ENCODE assay signal across 10 cellular contexts in genomic region chr6:131597448-131597847, GRCh38. TPM values are rescaled to one million over a fixed set of nuclear protein-coding genes. Genes with fewer than 3 reads are reported as not detected.
A peak's percentile ranks its signal among the peaks of the same experiment; 100 is the strongest.
DNase-seq lines count a peak whose midpoint lies in the region; ATAC-seq, FAIRE-seq and TF ChIP-seq lines count a peak whose summit lies in the region.
"Had no signal": no experiment of that assay in that cellular context is flagged by ENCODE, and none has a peak within 500 bp of the region (broad histone marks: within the 10 kb centered on the region; RNA-seq: fewer than 3 reads in every experiment).

No MANE protein-coding gene starts in this region.

- no peaks in the 10 kb centered on the region for H3K27me3 ChIP-seq in PC-3 (ENCODE audit: low read length)

- H2AFZ ChIP-seq in PC-3 (ENCODE audit: low read length): no peak overlapping the region

- H4K20me1 ChIP-seq in PC-3 (ENCODE audit: low read length): no peaks in the 10 kb centered on the region

- H3K36me3 Mint-ChIP-seq in natural killer cell: peaks cover 19% of the 10 kb centered on the region
- peaks cover 29% of the 10 kb centered on the region for H3K36me3 Mint-ChIP-seq in natural killer cell treated with Interleukin-12 subunit alpha and Interleukin-12 subunit beta and Interleukin-15 and Interleukin-18, amount 100 ng/mL, for 72 hours

- H3F3A ChIP-seq in PC-3 (ENCODE audit: low read length, unreplicated experiment): no peaks in the 10 kb centered on the region

- H3K4me3 ChIP-seq in PC-3 (ENCODE audit: low read length): no peak overlapping the region
- H3K4me3 ChIP-seq in fibroblast of mammary gland (ENCODE audit: control insufficient read depth, low read depth, low read length): no peak overlapping the region

- no peaks in the 10 kb centered on the region for H3K4me1 Mint-ChIP-seq in natural killer cell
- H3K4me1 Mint-ChIP-seq in natural killer cell treated with Interleukin-12 subunit alpha and Interleukin-12 subunit beta and Interleukin-15 and Interleukin-18, amount 100 ng/mL, for 72 hours (ENCODE audit: low read depth in 2 of 2): no peaks in the 10 kb centered on the region

- H3K9me3 ChIP-seq in PC-3 (ENCODE audit: low read length): no peaks in the 10 kb centered on the region

- peak in 2 of 3 donors; percentile 58 to 61 for ATAC-seq in natural killer cell
- no peak for ATAC-seq in natural killer cell treated with Interleukin-12 subunit alpha and Interleukin-12 subunit beta and Interleukin-15 and Interleukin-18, amount 100 ng/mL, for 72 hours
- no peak for ATAC-seq in PC-3
- ATAC-seq in GM21723 (IDR thresholded peaks at IDR 0.05; ENCODE audit: unreplicated experiment): no peak

- no peaks in the 10 kb centered on the region for H3K4me1 ChIP-seq in PC-3 (ENCODE audit: insufficient read depth, low read length)

- no peak overlapping the region for H3K27ac Mint-ChIP-seq in natural killer cell
- H3K27ac Mint-ChIP-seq in natural killer cell treated with Interleukin-12 subunit alpha and Interleukin-12 subunit beta and Interleukin-15 and Interleukin-18, amount 100 ng/mL, for 72 hours: no peak overlapping the region

- H3K27ac ChIP-seq in PC-3 (ENCODE audit: low read length): no peak overlapping the region

- no peaks in the 10 kb centered on the region for H3K27me3 Mint-ChIP-seq in natural killer cell (ENCODE audit: low read depth in 2 of 2)
- no peaks in the 10 kb centered on the region for H3K27me3 Mint-ChIP-seq in natural killer cell treated with Interleukin-12 subunit alpha and Interleukin-12 subunit beta and Interleukin-15 and Interleukin-18, amount 100 ng/mL, for 72 hours

- CTCF ChIA-PET in PC-3 (lab: Charles Lee): no interaction called here

- no peak for FAIRE-seq in urothelium cell line (lab: Jason Lieb, UNC)

- DNase-seq in natural killer cell (no peak), PC-3 (peak; percentile 4), fibroblast of mammary gland (ENCODE audit: low read depth) (peak; percentile 5), urothelium cell line (ENCODE audit: low spot score) (peak; percentile 4), NCI-H1105 treated with DMSO at 0.1 percent for 48 hours (lab: John Stamatoyannopoulos, UW) (no peak), activated T-cell treated with anti-CD3 and anti-CD28 coated beads for 4 hours (no peak)
- no peak for DNase-seq in natural killer cell treated with Interleukin-12 subunit alpha and Interleukin-12 subunit beta and Interleukin-15 and Interleukin-18, amount 100 ng/mL, for 72 hours (ENCODE audit: low spot score)
- DNase-seq: Right ventricle myocardium superior had no signal

- H3K9me3 Mint-ChIP-seq in natural killer cell: no peaks in the 10 kb centered on the region
- H3K9me3 Mint-ChIP-seq in natural killer cell treated with Interleukin-12 subunit alpha and Interleukin-12 subunit beta and Interleukin-15 and Interleukin-18, amount 100 ng/mL, for 72 hours: no peaks in the 10 kb centered on the region

- POLR2A ChIA-PET in PC-3 (lab: Charles Lee; ENCODE audit: unreplicated experiment): no interaction called here

- H3K79me2 ChIP-seq in PC-3 (ENCODE audit: low read length): no peaks in the 10 kb centered on the region

- H3K9ac ChIP-seq in PC-3 (ENCODE audit: low read length): no peak overlapping the region

- H3K36me3 ChIP-seq in PC-3 (ENCODE audit: low read depth, low read length): peaks cover 43% of the 10 kb centered on the region

- BruUV-seq in PC-3 (replicated peaks; lab: Mats Ljungman, UMichigan): no TSS peak

- no peak overlapping the region for H3K4me2 ChIP-seq in PC-3 (ENCODE audit: low read length)

- intact Hi-C loops in natural killer cell (cut with micrococcal nuclease): loop anchor here (1.0 kb wide), 2 partner anchors 398 to 712 kb away; no protein-coding TSS in a partner anchor
- intact Hi-C loops in PC-3 (cut with micrococcal nuclease): no loop called here

- H3K9me2 ChIP-seq in PC-3 (replicated peaks; ENCODE audit: low read length): no peaks in the 10 kb centered on the region

- no peak overlapping the region for H3K4me3 Mint-ChIP-seq in natural killer cell
- H3K4me3 Mint-ChIP-seq in natural killer cell treated with Interleukin-12 subunit alpha and Interleukin-12 subunit beta and Interleukin-15 and Interleukin-18, amount 100 ng/mL, for 72 hours: no peak overlapping the region

- TF ChIP-seq CTCF in natural killer cell (IDR thresholded peaks at IDR 0.05) (peak; percentile 33), PC-3 (conservative IDR thresholded peaks at IDR 0.05; ENCODE audit: low read depth, low read length) (peak; percentile 42; the same call in 1 of the 2 replicates), fibroblast of mammary gland (conservative IDR thresholded peaks at IDR 0.05; ENCODE audit: control insufficient read depth, insufficient read depth, low read depth, low read length) (peak; percentile 24)

RNA-seq across cellular contexts. Expression of gene ARG1, which starts 24.4 kb away (rescaled TPM):
- total RNA-seq in natural killer cell (not detected), PC-3 (2014; rRNA removed) (not detected in 2 replicates)
- total RNA-seq in natural killer cell treated with Interleukin-12 subunit alpha and Interleukin-12 subunit beta and Interleukin-15 and Interleukin-18, amount 100 ng/mL, for 72 hours: not detected
- total RNA-seq: myocyte, Right ventricle myocardium superior had no signal

RNA-seq across cellular contexts. Expression of gene MED23, which starts 30.6 kb away (rescaled TPM):
- total RNA-seq in natural killer cell: 10 to 100 TPM; 63.8 to 71.2 (median 67.4) TPM
- 10 to 100 TPM; 37.4 to 44.5 TPM for total RNA-seq in natural killer cell treated with Interleukin-12 subunit alpha and Interleukin-12 subunit beta and Interleukin-15 and Interleukin-18, amount 100 ng/mL, for 72 hours
- 15.4 and 18.1 TPM in 2 replicates for total RNA-seq in PC-3 (2014; rRNA removed)

RNA-seq across cellular contexts. Expression of gene ENPP3, which starts 39.7 kb away (rescaled TPM):
- total RNA-seq in natural killer cell (10 to 100 TPM in 1 of 3 donors, 1 to 10 TPM in 1, under 1 TPM in 1; 0.33 to 32.4 (median 1.8) TPM), PC-3 (2014; rRNA removed) (0.18 TPM in 1 of 2 replicates, not detected in the other)
- total RNA-seq in natural killer cell treated with Interleukin-12 subunit alpha and Interleukin-12 subunit beta and Interleukin-15 and Interleukin-18, amount 100 ng/mL, for 72 hours: 10 to 100 TPM in 1 of 2 donors, under 1 TPM in 1; 0.81 to 11.5 TPM

Comparison
In these comparisons a context has a peak if more than half of its experiments do, and no peak if none do; other contexts are left out.
1. ATAC-seq: peak in natural killer cell (2 of 3); none in natural killer cell treated with Interleukin-12 subunit alpha and Interleukin-12 subunit beta and Interleukin-15 and Interleukin-18, amount 100 ng/mL, for 72 hours (0 of 2), PC-3 (single experiment) and GM21723 (single experiment).
2. DNase-seq: peak in PC-3 (single experiment), fibroblast of mammary gland (single experiment) and urothelium cell line (single experiment); none in natural killer cell (single experiment), natural killer cell treated with Interleukin-12 subunit alpha and Interleukin-12 subunit beta and Interleukin-15 and Interleukin-18, amount 100 ng/mL, for 72 hours (single experiment), NCI-H1105 treated with DMSO at 0.1 percent for 48 hours (single experiment) and activated T-cell treated with anti-CD3 and anti-CD28 coated beads for 4 hours (single experiment).
3. Peak in every context shown above with its lines, with median percentiles within 50 percentile points of each other: CTCF ChIP-seq.